ENCODE assay signal across 17 cellular contexts in the genomic region with DNA sequence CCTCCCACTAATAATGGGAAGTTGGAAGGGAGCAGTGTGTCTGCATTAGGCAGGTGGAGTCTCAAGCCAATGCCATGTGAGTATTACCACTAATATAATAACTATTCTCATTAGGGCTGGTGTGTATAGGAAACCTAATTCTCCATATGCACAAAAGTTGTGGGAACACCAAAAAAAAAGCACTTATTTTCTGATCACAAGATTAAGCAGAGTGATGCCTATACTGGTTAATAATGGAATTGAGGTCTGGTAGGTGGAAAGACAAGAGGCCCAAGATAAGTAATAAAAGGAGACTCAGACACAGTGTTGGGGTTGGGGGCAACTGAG. TPM values are rescaled to one million over a fixed set of nuclear protein-coding genes. Genes with fewer than 3 reads are reported as not detected.
DNase-seq lines count a peak whose midpoint lies in the region; ATAC-seq and TF ChIP-seq lines count a peak whose summit lies in the region.
"Had no signal": no experiment of that assay in that cellular context is flagged by ENCODE, and none has a peak within 500 bp of the region (broad histone marks: within the 10 kb centered on the region; RNA-seq: fewer than 3 reads in every experiment).

No MANE protein-coding gene starts in this region.

- H3K4me3 Mint-ChIP-seq in HFFc6 (no peak overlapping the region), mesothelial cell of epicardium (no peak overlapping the region)
- H3K4me3 Mint-ChIP-seq: activated naive CD8-positive, alpha-beta T cell treated with anti-CD3 and anti-CD28 coated beads, Interleukin-2, amount 10 ng/mL, durations not matched to agents 7 days and 5 days; stimulated activated naive CD8-positive, alpha-beta T cell treated with anti-CD3 and anti-CD28 coated beads, Interleukin-15, amount 100 ng/mL, for 72 hours; T-cell had no signal

- 0 out of 2 replicates have a peak, but pooled peaks have one; percentile 12 for TF ChIP-seq CTCF in HFFc6 (IDR thresholded peaks at IDR 0.05)
- no peak for TF ChIP-seq CTCF in mesothelial cell of epicardium (IDR thresholded peaks at IDR 0.05; ENCODE audit: unreplicated experiment)

- no peak for DNase-seq in HFFc6
- no peak for DNase-seq in SJCRH30
- no peak for DNase-seq in mesothelial cell of epicardium (ENCODE audit: low spot score in 2 of 2, unreplicated experiment in 2 of 2)
- no peak for DNase-seq in cerebellar cortex (ENCODE audit: low spot score)
- no peak for DNase-seq in HEK293T (ENCODE audit: extremely low spot score)
- DNase-seq in H7, result no peak
- DNase-seq: cortex of kidney, NCI-H1436 treated with DMSO at 0.1 percent for 48 hours had no signal

- H3K36me3 ChIP-seq in BLaER1 (no peaks in the 10 kb centered on the region), SJCRH30 (no peaks in the 10 kb centered on the region), H7 (replicated peaks; ENCODE audit: control insufficient read depth, insufficient read depth, low read length) (no peaks in the 10 kb centered on the region)
- H3K36me3 ChIP-seq: cardiac muscle cell, thyroid gland had no signal

- CTCF ChIA-PET in HEK293T (lab: Yijun Ruan, JAX), result interaction anchor here (0.6 to 8.5 kb wide), 15 partner anchors 8 to 339 kb away, joined by 3 to 324 read pairs (median 4); a partner anchor contains a TSS

- H3K4me1 Mint-ChIP-seq in HFFc6 (ENCODE audit: low read depth) (peaks cover 8% of the 10 kb centered on the region; the same call in 1 of the 2 replicates), mesothelial cell of epicardium (no peaks in the 10 kb centered on the region)

- H3K9me3 Mint-ChIP-seq in HFFc6, result no peaks in the 10 kb centered on the region
- H3K9me3 Mint-ChIP-seq in mesothelial cell of epicardium, result no peaks in the 10 kb centered on the region
- H3K9me3 Mint-ChIP-seq: activated naive CD8-positive, alpha-beta T cell treated with anti-CD3 and anti-CD28 coated beads, Interleukin-2, amount 10 ng/mL, durations not matched to agents 7 days and 5 days; stimulated activated naive CD8-positive, alpha-beta T cell treated with anti-CD3 and anti-CD28 coated beads, Interleukin-15, amount 100 ng/mL, for 72 hours; T-cell had no signal

- no peaks in the 10 kb centered on the region for H4K20me1 ChIP-seq in BLaER1

- no peaks in the 10 kb centered on the region for H3K36me3 Mint-ChIP-seq in HFFc6 (ENCODE audit: low read depth)
- H3K36me3 Mint-ChIP-seq in mesothelial cell of epicardium, result no peaks in the 10 kb centered on the region
- H3K36me3 Mint-ChIP-seq: activated naive CD8-positive, alpha-beta T cell treated with anti-CD3 and anti-CD28 coated beads, Interleukin-2, amount 10 ng/mL, durations not matched to agents 7 days and 5 days; T-cell had no signal

- H3K9me3 ChIP-seq in BLaER1, result no peaks in the 10 kb centered on the region
- H3K9me3 ChIP-seq in SJCRH30 (replicated peaks), result no peaks in the 10 kb centered on the region
- H3K9me3 ChIP-seq: thyroid gland had no signal

- H3K4me3 ChIP-seq in BLaER1 (no peak overlapping the region), SJCRH30 (no peak overlapping the region), H7 (ENCODE audit: insufficient read depth, low read depth, low read length) (no peak overlapping the region)
- H3K4me3 ChIP-seq: cardiac muscle cell, skin epidermis, thyroid gland had no signal

- H3K27ac ChIP-seq in BLaER1, result peak overlapping the region; percentile 15; the same call in 1 of the 2 replicates
- peak overlapping the region; percentile 17; the same call in 1 of the 2 replicates for H3K27ac ChIP-seq in SJCRH30
- H3K27ac ChIP-seq: cardiac muscle cell, parathyroid adenoma, skin epidermis had no signal

- POLR2A ChIA-PET in HEK293T (lab: Yijun Ruan, JAX), result interaction anchor here (0.8 to 5.4 kb wide), 7 partner anchors 18 to 184 kb away, joined by 3 to 20 read pairs (median 4); no protein-coding TSS in a partner anchor

- peaks cover 32% of the 10 kb centered on the region for H3K4me1 ChIP-seq in BLaER1
- peaks cover 23% of the 10 kb centered on the region for H3K4me1 ChIP-seq in SJCRH30
- H3K4me1 ChIP-seq: parathyroid adenoma had no signal

- H3K27me3 ChIP-seq in BLaER1, result no peaks in the 10 kb centered on the region
- H3K27me3 ChIP-seq in SJCRH30, result no peaks in the 10 kb centered on the region
- H3K27me3 ChIP-seq in H7 (ENCODE audit: control insufficient read depth, insufficient read depth, low read length), result peaks cover 5% of the 10 kb centered on the region; the same call in 1 of the 2 replicates
- H3K27me3 ChIP-seq: thyroid gland had no signal

- H3K27ac Mint-ChIP-seq in HFFc6 (no peak overlapping the region), mesothelial cell of epicardium (peak overlapping the region; percentile 1)
- H3K27ac Mint-ChIP-seq: activated naive CD8-positive, alpha-beta T cell treated with anti-CD3 and anti-CD28 coated beads, Interleukin-2, amount 10 ng/mL, durations not matched to agents 7 days and 5 days; T-cell had no signal

- H3K27me3 Mint-ChIP-seq in HFFc6 (ENCODE audit: insufficient read depth) (peaks cover 5% of the 10 kb centered on the region), mesothelial cell of epicardium (ENCODE audit: low read depth) (peaks cover 8% of the 10 kb centered on the region)
- H3K27me3 Mint-ChIP-seq: T-cell had no signal

- peak overlapping the region; percentile 56 for H3K4me2 ChIP-seq in BLaER1

- H3K9ac ChIP-seq in BLaER1, result no peak overlapping the region
- H3K9ac ChIP-seq: parathyroid adenoma had no signal

- ATAC-seq in GM21825 (IDR thresholded peaks at IDR 0.05; ENCODE audit: unreplicated experiment), result no peak

TF ChIP-seq in HEK293T, 16 proteins besides CTCF, POLR2A, EP300 and RAD21:
- TF ChIP-seq NFRKB (IDR thresholded peaks at IDR 0.05), result no peak
- TF ChIP-seq FOXK2 (IDR thresholded peaks at IDR 0.05), result no peak
- TF ChIP-seq, protein P1, sequence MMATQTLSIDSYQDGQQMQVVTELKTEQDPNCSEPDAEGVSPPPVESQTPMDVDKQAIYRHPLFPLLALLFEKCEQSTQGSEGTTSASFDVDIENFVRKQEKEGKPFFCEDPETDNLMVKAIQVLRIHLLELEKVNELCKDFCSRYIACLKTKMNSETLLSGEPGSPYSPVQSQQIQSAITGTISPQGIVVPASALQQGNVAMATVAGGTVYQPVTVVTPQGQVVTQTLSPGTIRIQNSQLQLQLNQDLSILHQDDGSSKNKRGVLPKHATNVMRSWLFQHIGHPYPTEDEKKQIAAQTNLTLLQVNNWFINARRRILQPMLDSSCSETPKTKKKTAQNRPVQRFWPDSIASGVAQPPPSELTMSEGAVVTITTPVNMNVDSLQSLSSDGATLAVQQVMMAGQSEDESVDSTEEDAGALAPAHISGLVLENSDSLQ (IDR thresholded peaks at IDR 0.05), result no peak
- TF ChIP-seq TARDBP (IDR thresholded peaks at IDR 0.05), result no peak
- TF ChIP-seq CTBP1 (IDR thresholded peaks at IDR 0.05; ENCODE audit: borderline replicate concordance), result no peak
- no peak for TF ChIP-seq ZNF384 (IDR thresholded peaks at IDR 0.05)
- no peak for TF ChIP-seq FOXA1 (IDR thresholded peaks at IDR 0.05)
- no peak for TF ChIP-seq SUZ12 (IDR thresholded peaks at IDR 0.05)
- TF ChIP-seq LEF1 (IDR thresholded peaks at IDR 0.05; ENCODE audit: borderline replicate concordance), result no peak
- no peak for TF ChIP-seq L3MBTL2 (conservative IDR thresholded peaks at IDR 0.05)
TF ChIP-seq in HEK293T: peak in this region for 0.

RNA-seq across cellular contexts. Expression of a gene that starts 7.0 kb away (rescaled TPM):
- 1 to 10 TPM; 1.2 to 2.0 (median 1.5) TPM for total RNA-seq in HFFc6 (2021; fragmentation: NEBNext Ultra II Directional; extraction: Animal tissue kit (Norgen Biotek cat#: 25700))
- 1.7 and 3.1 TPM in 2 replicates for total RNA-seq in SJCRH30 (2014; rRNA removed; shearing (Covaris generic))
- 3.9 to 5.8 TPM (median 4.9 TPM) in 3 replicates for total RNA-seq in mesothelial cell of epicardium
- total RNA-seq in H7 (2014; rRNA removed; shearing (Covaris generic)), result 2.0 and 8.1 TPM in 2 replicates

RNA-seq across cellular contexts. Expression of a gene that starts 56.6 kb away (rescaled TPM):
- 100 to 1,000 TPM; 141 to 176 (median 170) TPM for total RNA-seq in HFFc6 (2021; fragmentation: NEBNext Ultra II Directional; extraction: Animal tissue kit (Norgen Biotek cat#: 25700))
- total RNA-seq in SJCRH30 (2014; rRNA removed; shearing (Covaris generic)), result 303 and 305 TPM in 2 replicates
- 230 to 250 TPM (median 241 TPM) in 3 replicates for total RNA-seq in mesothelial cell of epicardium
- 170 and 177 TPM in 2 replicates for total RNA-seq in H7 (2014; rRNA removed; shearing (Covaris generic))
